In the genomic region with DNA sequence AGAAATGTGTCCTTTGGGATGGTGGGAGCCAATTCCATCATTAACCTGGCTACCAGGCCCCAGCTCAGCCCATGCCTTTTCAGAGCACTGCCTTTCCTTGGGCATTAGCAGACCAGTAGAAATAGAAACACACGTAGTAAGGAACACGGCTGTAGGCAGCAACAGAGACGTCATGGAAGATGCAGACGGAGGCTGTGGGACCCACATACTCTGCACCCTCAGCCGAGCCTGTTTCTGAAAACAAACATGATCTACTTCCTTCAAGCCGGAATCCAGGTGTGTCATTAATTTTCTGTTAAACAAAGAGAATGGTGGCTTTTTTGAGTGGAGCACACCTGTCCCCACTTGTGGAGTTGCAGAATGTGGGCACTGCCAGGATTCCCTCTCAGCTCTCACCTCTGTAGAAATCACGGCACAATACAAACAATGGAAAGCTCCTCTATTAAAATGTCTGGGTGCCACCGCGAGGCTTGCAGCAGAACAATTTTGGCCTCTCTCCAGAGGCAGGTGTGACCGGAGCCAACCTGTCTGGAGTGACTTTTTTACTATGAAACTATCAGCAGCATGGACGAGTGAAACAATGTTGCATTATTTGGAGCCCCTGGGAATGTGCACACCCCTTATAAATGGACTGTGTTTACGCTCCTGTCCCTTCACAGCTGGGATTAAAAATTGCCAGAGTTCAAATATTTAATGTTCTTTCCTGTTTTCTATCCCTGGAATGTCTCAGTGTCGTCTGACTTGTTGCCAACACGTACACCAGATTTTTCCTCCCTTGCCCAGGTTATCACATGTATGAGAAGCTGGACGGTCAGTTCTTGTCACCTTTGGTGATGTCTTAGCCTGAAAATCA, we compare ENCODE assay signal across 13 cellular contexts. TPM values are rescaled to one million over a fixed set of nuclear protein-coding genes. Genes with fewer than 3 reads are reported as not detected.
DNase-seq lines count a peak whose midpoint lies in the region; ATAC-seq, FAIRE-seq and TF ChIP-seq lines count a peak whose summit lies in the region.
"Had no signal": no experiment of that assay in that cellular context is flagged by ENCODE, and none has a peak within 500 bp of the region (broad histone marks: within the 10 kb centered on the region; RNA-seq: fewer than 3 reads in every experiment).

No MANE protein-coding gene starts in this region.

- no peaks in the 10 kb centered on the region for H3K27me3 ChIP-seq in suprapubic skin

- DNase-seq in NCI-H1417 treated with DMSO at 0.1 percent for 48 hours (lab: John Stamatoyannopoulos, UW) (peak; percentile 59), NCI-H69 (lab: John Stamatoyannopoulos, UW) (peak; percentile 87), kidney (peak; percentile 83), ureter (ENCODE audit: low spot score) (peak; percentile 54), suprapubic skin (ENCODE audit: low spot score in 2 of 2) (no peak)
- no peak for DNase-seq in activated effector memory CD4-positive, alpha-beta T cell treated with anti-CD3 and anti-CD28 coated beads, Interleukin-2, amount 50 U/mL, for 16 hours
- DNase-seq: activated CD4-positive, alpha-beta T cell treated with anti-CD3 and anti-CD28 coated beads for 36 hours; Caco-2; esophagus squamous epithelium; HCEC 1CT had no signal

- no peak overlapping the region for H3K9ac ChIP-seq in kidney (ENCODE audit: low read length in 2 of 2)

- no peaks in the 10 kb centered on the region for H3K4me1 ChIP-seq in kidney (ENCODE audit: control insufficient read depth in 1 of 2, insufficient read depth in 1 of 2, low read depth in 1 of 2, low read length in 2 of 2)
- peaks cover 6% of the 10 kb centered on the region for H3K4me1 ChIP-seq in suprapubic skin
- H3K4me1 ChIP-seq: Caco-2 had no signal

- intact Hi-C loops in kidney (cut with DNase I): no loop called here

- H3K9me3 ChIP-seq in kidney (ENCODE audit: control insufficient read depth in 1 of 2, low read length in 2 of 2) (no peaks in the 10 kb centered on the region), suprapubic skin (no peaks in the 10 kb centered on the region)
- H3K9me3 ChIP-seq: Caco-2, esophagus squamous epithelium had no signal

- H3K27ac ChIP-seq in kidney (ENCODE audit: low read depth in 2 of 2, low read length in 2 of 2) (no peak overlapping the region), suprapubic skin (no peak overlapping the region)
- H3K27ac ChIP-seq: esophagus squamous epithelium had no signal

- 56% methylated on average over 15 of the region's 15 CpGs for WGBS in suprapubic skin

- no peak for FAIRE-seq in kidney (lab: Jason Lieb, UNC)
- FAIRE-seq: K562 had no signal

- H3K4me3 ChIP-seq in kidney (ENCODE audit: low read length in 2 of 2): peak overlapping the region in 1 of 2 donors; percentile 10
- H3K4me3 ChIP-seq in suprapubic skin: no peak overlapping the region
- H3K4me3 ChIP-seq: esophagus squamous epithelium, K562 had no signal

- H3K36me3 ChIP-seq in kidney (ENCODE audit: control insufficient read depth in 1 of 2, insufficient read depth in 2 of 2, low read length in 2 of 2) (no peaks in the 10 kb centered on the region), suprapubic skin (no peaks in the 10 kb centered on the region)
- H3K36me3 ChIP-seq: esophagus squamous epithelium had no signal

- TF ChIP-seq EP300 in suprapubic skin (IDR thresholded peaks at IDR 0.05): no peak

- no peak for TF ChIP-seq POLR2A in suprapubic skin (IDR thresholded peaks at IDR 0.05)

- ATAC-seq in GM21528 (IDR thresholded peaks at IDR 0.05; ENCODE audit: low FRiP score, unreplicated experiment): no peak
- ATAC-seq: activated CD4-positive, alpha-beta T cell treated with anti-CD3 and anti-CD28 coated beads for 36 hours; K562 had no signal

- TF ChIP-seq CTCF in kidney (IDR thresholded peaks at IDR 0.05; ENCODE audit: borderline replicate concordance, extremely low read depth, insufficient read depth) (no peak), suprapubic skin (IDR thresholded peaks at IDR 0.05) (no peak)

RNA-seq across cellular contexts. Expression of gene SPP2, which starts 31.7 kb away (rescaled TPM):
- total RNA-seq in kidney (not detected), ureter (not detected), suprapubic skin (not detected)
- not detected for polyA plus RNA-seq in kidney (ENCODE audit: insufficient read depth, low read depth, low replicate concordance)
- total RNA-seq: activated CD4-positive, alpha-beta T cell treated with anti-CD3 and anti-CD28 coated beads for 36 hours; Caco-2; esophagus squamous epithelium; K562; temporal lobe had no signal
- polyA plus RNA-seq: K562 had no signal

Comparison
In these comparisons a context has a peak if more than half of its experiments do, and no peak if none do; other contexts are left out.
1. DNase-seq: peak in NCI-H1417 treated with DMSO at 0.1 percent for 48 hours (single experiment), NCI-H69 (single experiment), kidney (single experiment) and ureter (single experiment); none in activated effector memory CD4-positive, alpha-beta T cell treated with anti-CD3 and anti-CD28 coated beads, Interleukin-2, amount 50 U/mL, for 16 hours (single experiment) and suprapubic skin (0 of 2).